In the genomic region with DNA sequence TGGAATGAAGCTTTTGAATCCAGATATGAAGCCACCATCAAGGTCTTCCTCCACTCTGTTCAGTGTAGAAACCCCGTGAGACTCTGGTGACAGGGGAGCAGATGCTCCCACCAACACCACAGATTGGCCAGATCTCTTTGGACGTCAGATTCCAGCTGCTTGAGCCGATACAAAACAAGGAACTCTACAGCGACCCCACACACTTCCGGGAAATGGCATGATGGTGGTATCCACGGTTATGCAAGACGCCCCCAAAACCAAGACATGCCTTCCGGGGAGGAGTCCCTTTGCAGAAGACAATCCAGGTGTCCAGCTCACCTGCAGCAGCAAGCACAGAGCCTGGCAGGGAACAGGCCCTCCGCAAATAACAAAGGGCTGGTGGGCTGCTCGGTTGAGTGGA, we compare ENCODE assay signal across 23 cellular contexts. TPM values are rescaled to one million over a fixed set of nuclear protein-coding genes. Genes with fewer than 3 reads are reported as not detected.
DNase-seq lines count a peak whose midpoint lies in the region; ATAC-seq and TF ChIP-seq lines count a peak whose summit lies in the region.
"Had no signal": no experiment of that assay in that cellular context is flagged by ENCODE, and none has a peak within 500 bp of the region (broad histone marks: within the 10 kb centered on the region; RNA-seq: fewer than 3 reads in every experiment).

No MANE protein-coding gene starts in this region.

- H3K4me1 ChIP-seq in DND-41 (ENCODE audit: insufficient read depth, low read length) (no peaks in the 10 kb centered on the region), neural progenitor cell (peaks cover 4% of the 10 kb centered on the region), transverse colon (peaks cover 0 to 22% (median 17%) of the 10 kb centered on the region in 4 donors)

- H3K9me3 Mint-ChIP-seq in WTC11 (no peaks in the 10 kb centered on the region), neural progenitor cell (no peaks in the 10 kb centered on the region)

- no peak for DNase-seq in DND-41
- no peak for DNase-seq in WTC11 (ENCODE audit: low spot score)
- DNase-seq in neural progenitor cell (ENCODE audit: low spot score), result no peak
- DNase-seq in transverse colon, result no peak
- no peak for DNase-seq in T-helper 2 cell
- DNase-seq in activated T-cell treated with anti-CD3 and anti-CD28 coated beads for 4 hours, result no peak
- no peak for DNase-seq in MV-4-11 (lab: John Stamatoyannopoulos, UW)
- DNase-seq: DMS53; EL; GF-D8; KG1; NCI-H1092 treated with DMSO at 0.1 percent for 48 hours; NCI-H1436 treated with DMSO at 0.1 percent for 48 hours; NCI-H2029; NCI-H2171; NCI-H345; NCI-H524; NCI-H774; NK-92 treated with Interleukin-12 subunit alpha and Interleukin-12 subunit beta, amount 100 ng/mL, for 24 hours; Peyer's patch; SJCRH30 had no signal

- H3K4me3 ChIP-seq in DND-41 (ENCODE audit: low read depth in 1 of 2, low read length in 2 of 2) (no peak overlapping the region), neural progenitor cell (no peak overlapping the region), transverse colon (no peak overlapping the region)
- H3K4me3 ChIP-seq: Peyer's patch, SJCRH30 had no signal

- in situ Hi-C loops in transverse colon (cut with MboI; ENCODE audit: low pct_ligation_motif_present in 1 of 4, low pct_unique_long_range_greater_than_20kb in 1 of 4, low sequenced_read_pairs in 3 of 4), result loop anchor here in 1 of 4 donors (10.0 kb wide), 1 partner anchor 52 kb away; no protein-coding TSS in a partner anchor

- H3K9ac ChIP-seq in DND-41 (ENCODE audit: low read depth, low read length) (no peak overlapping the region), neural progenitor cell (no peak overlapping the region)

- H3K36me3 Mint-ChIP-seq in WTC11 (peaks cover 5% of the 10 kb centered on the region; the same call in 1 of the 2 replicates), neural progenitor cell (peaks cover 4% of the 10 kb centered on the region)

- no peak for TF ChIP-seq POLR2A in transverse colon (IDR thresholded peaks at IDR 0.05)

- H3K27me3 Mint-ChIP-seq in WTC11 (ENCODE audit: low read depth) (no peaks in the 10 kb centered on the region), neural progenitor cell (ENCODE audit: insufficient read depth, low read depth) (peaks cover 2% of the 10 kb centered on the region)

- TF ChIP-seq CTCF in DND-41 (IDR thresholded peaks at IDR 0.05; ENCODE audit: borderline replicate concordance, extremely low read depth, low read length, poor library complexity, severe bottlenecking) (no peak), WTC11 (IDR thresholded peaks at IDR 0.05) (no peak), neural progenitor cell (IDR thresholded peaks at IDR 0.05) (no peak), transverse colon (IDR thresholded peaks at IDR 0.05) (no peak)

- CTCF ChIA-PET in WTC11 (lab: Charles Lee), result interaction anchor here (1.0 kb wide), 1 partner anchor 46 kb away, joined by 3 read pairs; a partner anchor contains a TSS

- no peak overlapping the region for H2AFZ ChIP-seq in DND-41 (ENCODE audit: low read depth, low read length)
- H2AFZ ChIP-seq in neural progenitor cell (replicated peaks), result no peak overlapping the region

- POLR2A ChIA-PET in WTC11 (lab: Charles Lee), result no interaction called here

- no peak overlapping the region for H3K4me3 Mint-ChIP-seq in WTC11
- H3K4me3 Mint-ChIP-seq in neural progenitor cell, result no peak overlapping the region

- peak overlapping the region; percentile 49; the same call in 1 of the 2 replicates for H3K27ac Mint-ChIP-seq in WTC11
- H3K27ac Mint-ChIP-seq in neural progenitor cell, result peak overlapping the region; percentile 69

- ATAC-seq in DND-41 (ENCODE audit: insufficient read depth, low read depth) (no peak), WTC11 (no peak), HG02610 (IDR thresholded peaks at IDR 0.05; ENCODE audit: unreplicated experiment) (no peak)
- ATAC-seq: HepG2 had no signal

- no peaks in the 10 kb centered on the region for H4K20me1 ChIP-seq in DND-41 (ENCODE audit: insufficient read depth, low read length)
- H4K20me1 ChIP-seq in neural progenitor cell (ENCODE audit: low read depth), result no peaks in the 10 kb centered on the region

- H3K4me1 Mint-ChIP-seq in WTC11 (peaks cover 38% of the 10 kb centered on the region), neural progenitor cell (peaks cover 13% of the 10 kb centered on the region)

- H3K27ac ChIP-seq in DND-41 (ENCODE audit: low read length) (peak overlapping the region; percentile 2; the same call in 1 of the 2 replicates), neural progenitor cell (no peak overlapping the region), transverse colon (peak overlapping the region in 3 of 4 donors; percentile 63 to 81 (median 76))
- H3K27ac ChIP-seq: SJCRH30 had no signal

- intact Hi-C loops in transverse colon (cut with DNase I; ENCODE audit: low total_unique reads), result no loop called here

- no peak for TF ChIP-seq EP300 in transverse colon (IDR thresholded peaks at IDR 0.05; ENCODE audit: low read depth)

- WGBS in transverse colon (ENCODE audit: low coverage in 1 of 2), 2 donors, result 91% methylated on average over 9 of the region's 10 CpGs; no CpG with 5 or more reads in 1 of the 2 donors

- H3K36me3 ChIP-seq in DND-41 (ENCODE audit: insufficient read depth, low read length), result peaks cover 58% of the 10 kb centered on the region
- no peaks in the 10 kb centered on the region for H3K36me3 ChIP-seq in neural progenitor cell
- no peaks in the 10 kb centered on the region for H3K36me3 ChIP-seq in transverse colon
- H3K36me3 ChIP-seq: SJCRH30 had no signal

- H3F3A ChIP-seq in neural progenitor cell (ENCODE audit: low read depth), result peaks cover 6% of the 10 kb centered on the region

- H3K27me3 ChIP-seq in DND-41 (ENCODE audit: insufficient read depth, low read length, poor library complexity), result no peaks in the 10 kb centered on the region
- H3K27me3 ChIP-seq in neural progenitor cell, result no peaks in the 10 kb centered on the region
- H3K27me3 ChIP-seq in transverse colon, result no peaks in the 10 kb centered on the region
- H3K27me3 ChIP-seq: Peyer's patch, SJCRH30 had no signal

- H3K79me2 ChIP-seq in DND-41 (ENCODE audit: insufficient read depth, low read length) (no peaks in the 10 kb centered on the region), neural progenitor cell (ENCODE audit: low read depth) (no peaks in the 10 kb centered on the region)

- H3K9me3 ChIP-seq in DND-41 (ENCODE audit: insufficient read depth, low read length, severe bottlenecking) (no peaks in the 10 kb centered on the region), neural progenitor cell (ENCODE audit: low read depth) (no peaks in the 10 kb centered on the region), transverse colon (no peaks in the 10 kb centered on the region)
- H3K9me3 ChIP-seq: Peyer's patch, SJCRH30 had no signal

- H3K4me2 ChIP-seq in DND-41 (ENCODE audit: insufficient read depth, low read length), result no peak overlapping the region
- H3K4me2 ChIP-seq in neural progenitor cell, result no peak overlapping the region

TF ChIP-seq in WTC11, 78 proteins besides CTCF, POLR2A, EP300 and RAD21:
- no peak for TF ChIP-seq KAT7 (CRISPR knock-in tag; IDR thresholded peaks at IDR 0.05; ENCODE audit: borderline replicate concordance)
- TF ChIP-seq IRF2 (CRISPR knock-in tag; IDR thresholded peaks at IDR 0.05; ENCODE audit: borderline replicate concordance, low read depth), result no peak
- no peak for TF ChIP-seq OVOL2 (CRISPR knock-in tag; IDR thresholded peaks at IDR 0.05; ENCODE audit: borderline replicate concordance)
- no peak for TF ChIP-seq RORB (CRISPR knock-in tag; IDR thresholded peaks at IDR 0.05)
- TF ChIP-seq SOX15 (CRISPR knock-in tag; IDR thresholded peaks at IDR 0.05), result no peak
- TF ChIP-seq, protein P1, sequence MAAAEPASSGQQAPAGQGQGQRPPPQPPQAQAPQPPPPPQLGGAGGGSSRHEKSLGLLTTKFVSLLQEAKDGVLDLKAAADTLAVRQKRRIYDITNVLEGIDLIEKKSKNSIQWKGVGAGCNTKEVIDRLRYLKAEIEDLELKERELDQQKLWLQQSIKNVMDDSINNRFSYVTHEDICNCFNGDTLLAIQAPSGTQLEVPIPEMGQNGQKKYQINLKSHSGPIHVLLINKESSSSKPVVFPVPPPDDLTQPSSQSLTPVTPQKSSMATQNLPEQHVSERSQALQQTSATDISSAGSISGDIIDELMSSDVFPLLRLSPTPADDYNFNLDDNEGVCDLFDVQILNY (CRISPR knock-in tag; IDR thresholded peaks at IDR 0.05), result no peak
- TF ChIP-seq, protein P2, sequence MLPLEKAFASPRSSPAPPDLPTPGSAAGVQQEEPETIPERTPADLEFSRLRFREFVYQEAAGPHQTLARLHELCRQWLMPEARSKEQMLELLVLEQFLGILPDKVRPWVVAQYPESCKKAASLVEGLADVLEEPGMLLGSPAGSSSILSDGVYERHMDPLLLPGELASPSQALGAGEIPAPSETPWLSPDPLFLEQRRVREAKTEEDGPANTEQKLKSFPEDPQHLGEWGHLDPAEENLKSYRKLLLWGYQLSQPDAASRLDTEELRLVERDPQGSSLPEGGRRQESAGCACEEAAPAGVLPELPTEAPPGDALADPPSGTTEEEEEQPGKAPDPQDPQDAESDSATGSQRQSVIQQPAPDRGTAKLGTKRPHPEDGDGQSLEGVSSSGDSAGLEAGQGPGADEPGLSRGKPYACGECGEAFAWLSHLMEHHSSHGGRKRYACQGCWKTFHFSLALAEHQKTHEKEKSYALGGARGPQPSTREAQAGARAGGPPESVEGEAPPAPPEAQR (CRISPR knock-in tag; IDR thresholded peaks at IDR 0.05), result no peak
- TF ChIP-seq, protein P3, sequence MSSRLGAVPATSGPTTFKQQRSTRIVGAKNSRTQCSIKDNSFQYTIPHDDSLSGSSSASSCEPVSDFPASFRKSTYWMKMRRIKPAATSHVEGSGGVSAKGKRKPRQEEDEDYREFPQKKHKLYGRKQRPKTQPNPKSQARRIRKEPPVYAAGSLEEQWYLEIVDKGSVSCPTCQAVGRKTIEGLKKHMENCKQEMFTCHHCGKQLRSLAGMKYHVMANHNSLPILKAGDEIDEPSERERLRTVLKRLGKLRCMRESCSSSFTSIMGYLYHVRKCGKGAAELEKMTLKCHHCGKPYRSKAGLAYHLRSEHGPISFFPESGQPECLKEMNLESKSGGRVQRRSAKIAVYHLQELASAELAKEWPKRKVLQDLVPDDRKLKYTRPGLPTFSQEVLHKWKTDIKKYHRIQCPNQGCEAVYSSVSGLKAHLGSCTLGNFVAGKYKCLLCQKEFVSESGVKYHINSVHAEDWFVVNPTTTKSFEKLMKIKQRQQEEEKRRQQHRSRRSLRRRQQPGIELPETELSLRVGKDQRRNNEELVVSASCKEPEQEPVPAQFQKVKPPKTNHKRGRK (CRISPR knock-in tag; IDR thresholded peaks at IDR 0.05; ENCODE audit: borderline replicate concordance), result no peak

RNA-seq across cellular contexts. Expression of a gene that starts 19.8 kb away (rescaled TPM):
- total RNA-seq in WTC11 (2021), result 58.3 to 68.4 TPM (median 60.2 TPM) in 3 replicates
- total RNA-seq in neural progenitor cell (ENCODE audit: low replicate concordance), result 25.3 and 29.6 TPM in 2 replicates
- 10 to 100 TPM; 15.3 to 50.2 (median 32.7) TPM for total RNA-seq in transverse colon

RNA-seq across cellular contexts. Expression of a gene that starts 46.3 kb away (rescaled TPM):
- total RNA-seq in WTC11 (2021) (10.3 to 11.6 TPM (median 11.0 TPM) in 3 replicates), neural progenitor cell (ENCODE audit: low replicate concordance) (6.8 and 18.4 TPM in 2 replicates), transverse colon (10 to 100 TPM in 2 of 4 donors, 1 to 10 TPM in 2; 3.7 to 98.9 (median 12.3) TPM)
